Comparison of ENCODE assay signal across 21 cellular contexts in the genomic region with DNA sequence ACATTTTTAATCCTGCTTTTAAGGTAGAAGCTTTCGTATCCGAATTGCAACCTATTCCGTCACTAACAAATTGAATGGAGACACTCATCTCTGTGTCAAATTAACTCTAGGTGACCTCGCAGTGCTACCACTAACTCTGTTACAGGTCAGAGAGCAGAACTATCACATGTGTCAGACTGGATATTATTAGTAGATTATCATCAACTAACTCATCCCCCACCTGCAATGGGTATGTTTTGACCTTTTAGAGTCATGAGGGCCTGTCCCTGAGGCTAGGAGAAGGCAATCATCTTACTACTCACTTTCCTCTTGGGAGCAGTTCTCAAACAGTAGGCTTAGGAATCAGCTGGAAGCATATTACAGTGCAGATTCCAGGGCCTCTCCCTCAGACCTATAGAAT. TPM values are rescaled to one million over a fixed set of nuclear protein-coding genes. Genes with fewer than 3 reads are reported as not detected.
DNase-seq lines count a peak whose midpoint lies in the region; ATAC-seq and TF ChIP-seq lines count a peak whose summit lies in the region.
"Had no signal": no experiment of that assay in that cellular context is flagged by ENCODE, and none has a peak within 500 bp of the region (broad histone marks: within the 10 kb centered on the region; RNA-seq: fewer than 3 reads in every experiment).

No MANE protein-coding gene starts in this region.

- no peak for TF ChIP-seq CTCF in dorsolateral prefrontal cortex (IDR thresholded peaks at IDR 0.05 in 54 of 56, conservative IDR thresholded peaks at IDR 0.05 in 2 of 56; ENCODE audit: low read depth in 1 of 56, partially characterized antibody in 56 of 56)
- no peak for TF ChIP-seq CTCF in natural killer cell (IDR thresholded peaks at IDR 0.05)
- TF ChIP-seq CTCF in right atrium auricular region (IDR thresholded peaks at IDR 0.05): no peak
- TF ChIP-seq CTCF in GM10248 (IDR thresholded peaks at IDR 0.05; ENCODE audit: control extremely low read depth, extremely low read depth, low read depth, missing control alignments): no peak

- peak overlapping the region; percentile 67 for H3K27ac ChIP-seq in angular gyrus (ENCODE audit: low read depth, low read length)
- H3K27ac ChIP-seq in dorsolateral prefrontal cortex: peak overlapping the region in 57 of 59 donors; percentile 2 to 99 (median 94)
- H3K27ac ChIP-seq in temporal lobe (ENCODE audit: low read depth, low read length): peak overlapping the region; percentile 69
- no peak overlapping the region for H3K27ac ChIP-seq in right atrium auricular region
- H3K27ac ChIP-seq: BLaER1 treated with 17β-estradiol and CSF1 and Interleukin-3, amounts not matched to agents 10 nM and 100 nM; GM23248 had no signal

- peak; percentile 88 to 90 for ATAC-seq in stimulated activated naive B cell treated with anti-CD40 and anti-IgM and Interleukin-4, amounts not matched to agents 10 μg/mL and 1 μg/mL and 100 μg/mL, for 72 hours (replicated peaks)
- ATAC-seq in natural killer cell: no peak
- ATAC-seq in GM18520 (IDR thresholded peaks at IDR 0.05; ENCODE audit: unreplicated experiment): no peak
- ATAC-seq: CD8-positive, alpha-beta T cell; HepG2 had no signal

- H3K36me3 ChIP-seq in right atrium auricular region: no peaks in the 10 kb centered on the region
- H3K36me3 ChIP-seq: BLaER1 treated with 17β-estradiol and CSF1 and Interleukin-3, amounts not matched to agents 10 nM and 100 nM; HAP-1 had no signal

- no peaks in the 10 kb centered on the region for H3K9me3 Mint-ChIP-seq in stimulated activated naive B cell treated with anti-CD40 and anti-IgM and Interleukin-4, amounts not matched to agents 10 μg/mL and 1 μg/mL and 100 μg/mL, for 72 hours
- H3K9me3 Mint-ChIP-seq in natural killer cell: no peaks in the 10 kb centered on the region
- H3K9me3 Mint-ChIP-seq: CD8-positive, alpha-beta T cell; IgD-negative memory B cell had no signal

- no peak overlapping the region for H3K27ac Mint-ChIP-seq in stimulated activated naive B cell treated with anti-CD40 and anti-IgM and Interleukin-4, amounts not matched to agents 10 μg/mL and 1 μg/mL and 100 μg/mL, for 72 hours
- no peak overlapping the region for H3K27ac Mint-ChIP-seq in natural killer cell
- H3K27ac Mint-ChIP-seq: B cell; CD8-positive, alpha-beta T cell; IgD-negative memory B cell had no signal

- intact Hi-C loops in dorsolateral prefrontal cortex (cut with DNase I) (loop anchor here (5.0 kb wide), 2 partner anchors 39 to 61 kb away; no protein-coding TSS in a partner anchor), natural killer cell (cut with micrococcal nuclease) (no loop called here)

- peaks cover 6 to 27% of the 10 kb centered on the region in 2 donors for H3K27me3 Mint-ChIP-seq in stimulated activated naive B cell treated with anti-CD40 and anti-IgM and Interleukin-4, amounts not matched to agents 10 μg/mL and 1 μg/mL and 100 μg/mL, for 72 hours
- peaks cover 11 to 33% of the 10 kb centered on the region in 2 donors for H3K27me3 Mint-ChIP-seq in natural killer cell (ENCODE audit: low read depth in 2 of 2)

- no peak for DNase-seq in dorsolateral prefrontal cortex
- peak; percentile 12 for DNase-seq in stimulated activated naive B cell treated with anti-CD40 and anti-IgM and Interleukin-4, amounts not matched to agents 10 μg/mL and 1 μg/mL and 100 μg/mL, for 72 hours
- no peak for DNase-seq in natural killer cell
- DNase-seq in right atrium auricular region (ENCODE audit: low spot score): no peak
- no peak for DNase-seq in GM10248 (ENCODE audit: extremely low spot score)
- DNase-seq: Calu3; CD8-positive, alpha-beta T cell; DMS53; DND-41; EL; GM23248 had no signal

- peak overlapping the region; percentile 1 to 5 for H3K4me3 Mint-ChIP-seq in stimulated activated naive B cell treated with anti-CD40 and anti-IgM and Interleukin-4, amounts not matched to agents 10 μg/mL and 1 μg/mL and 100 μg/mL, for 72 hours
- H3K4me3 Mint-ChIP-seq in natural killer cell: no peak overlapping the region
- H3K4me3 Mint-ChIP-seq: B cell; CD8-positive, alpha-beta T cell; IgD-negative memory B cell had no signal

- H3K4me3 ChIP-seq in dorsolateral prefrontal cortex (peak overlapping the region in 36 of 59 donors; percentile 13 to 84 (median 74)), right atrium auricular region (no peak overlapping the region)
- H3K4me3 ChIP-seq: BLaER1 treated with 17β-estradiol and CSF1 and Interleukin-3, amounts not matched to agents 10 nM and 100 nM; GM23248; HAP-1 had no signal

- CTCF ChIA-PET in GM10248 (lab: Yijun Ruan, JAX): interaction anchor here (1.0 to 1.9 kb wide), 2 partner anchors 10 to 22 kb away, joined by 3 to 4 read pairs; no protein-coding TSS in a partner anchor

- peaks cover 0 to 14% of the 10 kb centered on the region in 2 donors for H3K4me1 ChIP-seq in right atrium auricular region
- H3K4me1 ChIP-seq: HAP-1 had no signal

- H3K27me3 ChIP-seq in dorsolateral prefrontal cortex (no peaks in the 10 kb centered on the region), right atrium auricular region (no peaks in the 10 kb centered on the region)
- H3K27me3 ChIP-seq: BLaER1 treated with 17β-estradiol and CSF1 and Interleukin-3, amounts not matched to agents 10 nM and 100 nM had no signal

- H3K36me3 Mint-ChIP-seq in stimulated activated naive B cell treated with anti-CD40 and anti-IgM and Interleukin-4, amounts not matched to agents 10 μg/mL and 1 μg/mL and 100 μg/mL, for 72 hours: no peaks in the 10 kb centered on the region
- H3K36me3 Mint-ChIP-seq in natural killer cell: no peaks in the 10 kb centered on the region
- H3K36me3 Mint-ChIP-seq: CD8-positive, alpha-beta T cell; IgD-negative memory B cell had no signal

- H3K4me1 Mint-ChIP-seq in stimulated activated naive B cell treated with anti-CD40 and anti-IgM and Interleukin-4, amounts not matched to agents 10 μg/mL and 1 μg/mL and 100 μg/mL, for 72 hours: peaks cover 6 to 31% of the 10 kb centered on the region in 2 donors
- no peaks in the 10 kb centered on the region for H3K4me1 Mint-ChIP-seq in natural killer cell
- H3K4me1 Mint-ChIP-seq: B cell had no signal

- POLR2A ChIA-PET in GM10248 (lab: Yijun Ruan, JAX): no interaction called here

- no peaks in the 10 kb centered on the region for H3K9me3 ChIP-seq in right atrium auricular region
- H3K9me3 ChIP-seq: HAP-1 had no signal

RNA-seq across cellular contexts. Expression of gene GLDN, which starts 2.0 kb away (rescaled TPM):
- total RNA-seq in dorsolateral prefrontal cortex: 100 to 1,000 TPM in 14 of 120 experiments, 10 to 100 TPM in 106; 10.0 to 223 (median 46.3) TPM
- total RNA-seq in temporal lobe: 2.7 TPM
- total RNA-seq in natural killer cell: not detected
- total RNA-seq in right atrium auricular region: 1 to 10 TPM; 1.9 to 9.4 TPM
- total RNA-seq: B cell; Calu3; CD8-positive, alpha-beta T cell; G401 had no signal

RNA-seq across cellular contexts. Expression of gene CYP19A1, which starts 5.1 kb away (rescaled TPM):
- total RNA-seq in dorsolateral prefrontal cortex: 1 to 10 TPM in 12 of 120 experiments, under 1 TPM in 26, not detected in 82; 0.13 to 1.8 (median 0.67) TPM
- 0.25 TPM for total RNA-seq in temporal lobe
- total RNA-seq in natural killer cell: not detected
- total RNA-seq in right atrium auricular region: 1 to 10 TPM in 1 of 2 donors, not detected in 1; 2.4 TPM
- total RNA-seq: A172; B cell; Calu3; CD8-positive, alpha-beta T cell; G401 had no signal

Comparison
In these comparisons a context has a peak if more than half of its experiments do, and no peak if none do; other contexts are left out.
1. H3K27ac ChIP-seq: peak in angular gyrus (single experiment), dorsolateral prefrontal cortex (57 of 59) and temporal lobe (single experiment); none in right atrium auricular region (0 of 2).
2. H3K4me3 ChIP-seq: peak in dorsolateral prefrontal cortex (36 of 59); none in right atrium auricular region (0 of 2).
3. ATAC-seq: peak in stimulated activated naive B cell treated with anti-CD40 and anti-IgM and Interleukin-4, amounts not matched to agents 10 μg/mL and 1 μg/mL and 100 μg/mL, for 72 hours (2 of 2); none in natural killer cell (0 of 3) and GM18520 (single experiment).